In the genomic region with DNA sequence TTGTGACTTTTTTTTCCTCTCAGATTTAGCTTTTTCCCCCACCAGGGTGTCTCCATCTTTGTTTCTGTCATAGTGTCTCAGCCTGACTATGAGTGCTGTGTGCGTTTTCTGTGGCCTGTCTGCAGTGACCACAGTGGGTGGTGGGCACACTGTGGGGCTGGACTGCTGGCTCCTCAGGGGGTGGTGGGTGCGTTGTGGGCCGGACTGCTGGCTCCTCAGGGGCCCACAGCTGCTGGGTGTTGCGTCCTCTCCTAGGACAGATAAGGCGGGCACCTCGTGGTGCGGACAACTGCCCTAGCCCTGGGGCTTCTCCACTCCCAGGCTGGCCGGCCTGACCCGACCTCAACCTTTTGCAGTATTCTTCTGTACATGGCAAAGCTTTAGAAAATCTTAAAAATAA, we compare ENCODE assay signal across 21 cellular contexts.
DNase-seq lines count a peak whose midpoint lies in the region; ATAC-seq and TF ChIP-seq lines count a peak whose summit lies in the region.
"Had no signal": no experiment of that assay in that cellular context is flagged by ENCODE, and none has a peak within 500 bp of the region (broad histone marks: within the 10 kb centered on the region; RNA-seq: fewer than 3 reads in every experiment).

No MANE protein-coding gene starts in this region.

- no peak for DNase-seq in T-helper 2 cell treated with Interferon-gamma antibody and Interleukin-4, amounts not matched to agents 5 μg/mL and 100 μg/mL, for 36 hours (ENCODE audit: low spot score)
- DNase-seq in T-helper 2 cell (no peak), neural crest cell (ENCODE audit: low read depth, low spot score) (no peak), dermis blood vessel endothelial cell (no peak)
- no peak for DNase-seq in effector memory CD8-positive, alpha-beta T cell
- DNase-seq: 8988T, DMS 273 treated with DMSO at 0.1 percent for 48 hours, DND-41, GM23248, NCI-H1694 treated with DMSO at 0.1 percent for 48 hours, NCI-H2107, NCI-H510A treated with DMSO at 0.1 percent for 48 hours, NCI-H774, OCI-M1, SIG-M5 had no signal

- no peak for ATAC-seq in effector memory CD8-positive, alpha-beta T cell (replicated peaks)
- ATAC-seq in HG03045 (IDR thresholded peaks at IDR 0.05; ENCODE audit: unreplicated experiment): no peak
- ATAC-seq in esophagus mucosa: no peak
- ATAC-seq: HCT116, K562 had no signal

- H3K27ac ChIP-seq in HEK293 (ENCODE audit: extremely low read depth, low read depth, low read length): no peak overlapping the region
- H3K27ac ChIP-seq: GM23248 had no signal

- CTCF ChIA-PET in HEK293 (lab: Yijun Ruan, JAX): no interaction called here

- peaks cover 78% of the 10 kb centered on the region for H3K36me3 Mint-ChIP-seq in T-helper 2 cell treated with Interferon-gamma antibody and Interleukin-4, amounts not matched to agents 5 μg/mL and 100 μg/mL, for 36 hours (ENCODE audit: low read depth)
- H3K36me3 Mint-ChIP-seq in effector memory CD8-positive, alpha-beta T cell (ENCODE audit: insufficient read depth): peaks cover 78% of the 10 kb centered on the region
- H3K36me3 Mint-ChIP-seq in neural crest cell (ENCODE audit: low read depth): peaks cover 47% of the 10 kb centered on the region

- H3K4me3 Mint-ChIP-seq in T-helper 2 cell treated with Interferon-gamma antibody and Interleukin-4, amounts not matched to agents 5 μg/mL and 100 μg/mL, for 36 hours: peak overlapping the region; percentile 26
- H3K4me3 Mint-ChIP-seq in effector memory CD8-positive, alpha-beta T cell: no peak overlapping the region
- peak overlapping the region; percentile 38 for H3K4me3 Mint-ChIP-seq in neural crest cell
- H3K4me3 Mint-ChIP-seq: CD14-positive monocyte had no signal

- H3K4me1 ChIP-seq in HEK293 (ENCODE audit: control insufficient read depth, insufficient read depth, low read length): no peaks in the 10 kb centered on the region

- H3K4me1 Mint-ChIP-seq in T-helper 2 cell treated with Interferon-gamma antibody and Interleukin-4, amounts not matched to agents 5 μg/mL and 100 μg/mL, for 36 hours (ENCODE audit: low read depth): peaks cover 24% of the 10 kb centered on the region
- H3K4me1 Mint-ChIP-seq in effector memory CD8-positive, alpha-beta T cell (ENCODE audit: low read depth in 2 of 2): peaks cover 38 to 44% of the 10 kb centered on the region in 2 donors
- peaks cover 10% of the 10 kb centered on the region for H3K4me1 Mint-ChIP-seq in neural crest cell

- peak overlapping the region; percentile 36 for H3K27ac Mint-ChIP-seq in T-helper 2 cell treated with Interferon-gamma antibody and Interleukin-4, amounts not matched to agents 5 μg/mL and 100 μg/mL, for 36 hours
- peak overlapping the region; percentile 29 to 72 for H3K27ac Mint-ChIP-seq in effector memory CD8-positive, alpha-beta T cell
- H3K27ac Mint-ChIP-seq in neural crest cell (ENCODE audit: unreplicated experiment): no peak overlapping the region

- no peak overlapping the region for H3K4me3 ChIP-seq in HEK293 (ENCODE audit: low read depth, low read length)
- H3K4me3 ChIP-seq: GM23248, K562 had no signal

- peaks cover 16% of the 10 kb centered on the region for H3K9me3 Mint-ChIP-seq in T-helper 2 cell treated with Interferon-gamma antibody and Interleukin-4, amounts not matched to agents 5 μg/mL and 100 μg/mL, for 36 hours
- H3K9me3 Mint-ChIP-seq in effector memory CD8-positive, alpha-beta T cell: peaks cover 8 to 14% of the 10 kb centered on the region in 2 donors
- H3K9me3 Mint-ChIP-seq in neural crest cell: peaks cover 16% of the 10 kb centered on the region

- TF ChIP-seq CTCF in HEK293 (tag by site-specific recombination; IDR thresholded peaks at IDR 0.05): no peak
- no peak for TF ChIP-seq CTCF in neural crest cell (conservative IDR thresholded peaks at IDR 0.05)

- peaks cover 4 to 39% of the 10 kb centered on the region in 2 experiments; a peak in 2 of 3 replicates for H3K36me3 ChIP-seq in HEK293 (ENCODE audit: control insufficient read depth in 2 of 2, insufficient read depth in 1 of 2, low read length in 2 of 2)

- POLR2A ChIA-PET in HEK293 (lab: Yijun Ruan, JAX): no interaction called here

- no peaks in the 10 kb centered on the region for H3K9me3 ChIP-seq in HEK293 (ENCODE audit: control insufficient read depth, insufficient read depth, low read depth, low read length)

- H3K27me3 Mint-ChIP-seq in T-helper 2 cell treated with Interferon-gamma antibody and Interleukin-4, amounts not matched to agents 5 μg/mL and 100 μg/mL, for 36 hours (ENCODE audit: low read depth): peaks cover 2% of the 10 kb centered on the region
- no peaks in the 10 kb centered on the region for H3K27me3 Mint-ChIP-seq in effector memory CD8-positive, alpha-beta T cell
- peaks cover 3% of the 10 kb centered on the region for H3K27me3 Mint-ChIP-seq in neural crest cell (ENCODE audit: low read depth)

TF ChIP-seq in HEK293, 187 proteins besides CTCF, POLR2A, EP300 and RAD21:
- TF ChIP-seq BCL11B (tag by site-specific recombination; IDR thresholded peaks at IDR 0.05; ENCODE audit: low read depth) (no peak), WT1 (tag by site-specific recombination; IDR thresholded peaks at IDR 0.05) (no peak), ZIC2 (tag by site-specific recombination; IDR thresholded peaks at IDR 0.05) (peak; percentile 94), ZNF23 (tag by site-specific recombination; IDR thresholded peaks at IDR 0.05; ENCODE audit: borderline replicate concordance) (no peak)

Comparison
In these comparisons a context has a peak if more than half of its experiments do, and no peak if none do; other contexts are left out.
1. H3K4me3 Mint-ChIP-seq: peak in T-helper 2 cell treated with Interferon-gamma antibody and Interleukin-4, amounts not matched to agents 5 μg/mL and 100 μg/mL, for 36 hours (single experiment) and neural crest cell (single experiment); none in effector memory CD8-positive, alpha-beta T cell (0 of 2).